1 cellular context compared by ENCODE assay signal in genomic region chr1:162701286-162701685, GRCh38.
A peak's percentile ranks its signal among the peaks of the same experiment; 100 is the strongest.
TF ChIP-seq lines count a peak whose summit lies in the region.

No MANE protein-coding gene starts in this region.

TF ChIP-seq in GM12878, 131 proteins besides CTCF, POLR2A, EP300 and RAD21 (continued from another document):
- TF ChIP-seq, protein P1, sequence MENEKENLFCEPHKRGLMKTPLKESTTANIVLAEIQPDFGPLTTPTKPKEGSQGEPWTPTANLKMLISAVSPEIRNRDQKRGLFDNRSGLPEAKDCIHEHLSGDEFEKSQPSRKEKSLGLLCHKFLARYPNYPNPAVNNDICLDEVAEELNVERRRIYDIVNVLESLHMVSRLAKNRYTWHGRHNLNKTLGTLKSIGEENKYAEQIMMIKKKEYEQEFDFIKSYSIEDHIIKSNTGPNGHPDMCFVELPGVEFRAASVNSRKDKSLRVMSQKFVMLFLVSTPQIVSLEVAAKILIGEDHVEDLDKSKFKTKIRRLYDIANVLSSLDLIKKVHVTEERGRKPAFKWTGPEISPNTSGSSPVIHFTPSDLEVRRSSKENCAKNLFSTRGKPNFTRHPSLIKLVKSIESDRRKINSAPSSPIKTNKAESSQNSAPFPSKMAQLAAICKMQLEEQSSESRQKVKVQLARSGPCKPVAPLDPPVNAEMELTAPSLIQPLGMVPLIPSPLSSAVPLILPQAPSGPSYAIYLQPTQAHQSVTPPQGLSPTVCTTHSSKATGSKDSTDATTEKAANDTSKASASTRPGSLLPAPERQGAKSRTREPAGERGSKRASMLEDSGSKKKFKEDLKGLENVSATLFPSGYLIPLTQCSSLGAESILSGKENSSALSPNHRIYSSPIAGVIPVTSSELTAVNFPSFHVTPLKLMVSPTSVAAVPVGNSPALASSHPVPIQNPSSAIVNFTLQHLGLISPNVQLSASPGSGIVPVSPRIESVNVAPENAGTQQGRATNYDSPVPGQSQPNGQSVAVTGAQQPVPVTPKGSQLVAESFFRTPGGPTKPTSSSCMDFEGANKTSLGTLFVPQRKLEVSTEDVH (IDR thresholded peaks at IDR 0.05; ENCODE audit: low read depth, partially characterized antibody): no peak
- TF ChIP-seq BMI1 (IDR thresholded peaks at IDR 0.05; ENCODE audit: borderline replicate concordance) (no peak), CREB1 (IDR thresholded peaks at IDR 0.05; ENCODE audit: low read depth) (peak; percentile 11; the same call in 1 of the 2 replicates), TAF1 (IDR thresholded peaks at IDR 0.05; ENCODE audit: borderline replicate concordance, low read depth, low read length) (no peak), IKZF1 (conservative IDR thresholded peaks at IDR 0.05) (no peak)
